Comparison of ENCODE assay signal across 19 cellular contexts in genomic region chr12:86134571-86134970, GRCh38.
A peak's percentile ranks its signal among the peaks of the same experiment; 100 is the strongest.
DNase-seq lines count a peak whose midpoint lies in the region; ATAC-seq, FAIRE-seq and TF ChIP-seq lines count a peak whose summit lies in the region.
"Had no signal": no experiment of that assay in that cellular context is flagged by ENCODE, and none has a peak within 500 bp of the region (broad histone marks: within the 10 kb centered on the region; RNA-seq: fewer than 3 reads in every experiment).

No MANE protein-coding gene starts in this region.

- FAIRE-seq in astrocyte (lab: Jason Lieb, UNC) (no peak), keratinocyte (lab: Jason Lieb, UNC) (peak; percentile 63)
- FAIRE-seq: H1 had no signal

- H3K27me3 ChIP-seq in ACC112 (ENCODE audit: insufficient read depth, low read length) (no peaks in the 10 kb centered on the region), astrocyte (ENCODE audit: insufficient read depth, low read length) (no peaks in the 10 kb centered on the region), keratinocyte (ENCODE audit: control insufficient read depth, extremely low read depth, insufficient read depth, low read length) (no peaks in the 10 kb centered on the region), lower lobe of right lung (ENCODE audit: low read depth) (no peaks in the 10 kb centered on the region)

- H3K4me3 ChIP-seq in ACC112 (ENCODE audit: low read depth, low read length): no peak overlapping the region
- H3K4me3 ChIP-seq in astrocyte (ENCODE audit: insufficient read depth, low read depth, low read length): no peak overlapping the region
- no peak overlapping the region for H3K4me3 ChIP-seq in keratinocyte (ENCODE audit: control insufficient read depth in 2 of 3, extremely low read depth in 1 of 3, insufficient read depth in 2 of 3, low read depth in 1 of 3, low read length in 3 of 3)
- H3K4me3 ChIP-seq in lower leg skin (ENCODE audit: low read depth, poor library complexity, severe bottlenecking): no peak overlapping the region
- H3K4me3 ChIP-seq in lower lobe of right lung: no peak overlapping the region
- H3K4me3 ChIP-seq: lung had no signal

- no peak for ATAC-seq in lower lobe of right lung
- ATAC-seq in GM19351 (IDR thresholded peaks at IDR 0.05; ENCODE audit: unreplicated experiment): no peak
- ATAC-seq: effector memory CD8-positive, alpha-beta T cell had no signal

- H3K27ac ChIP-seq in ACC112 (ENCODE audit: low read depth, low read length) (no peak overlapping the region), astrocyte (ENCODE audit: low read depth, low read length) (no peak overlapping the region), keratinocyte (ENCODE audit: control insufficient read depth, insufficient read depth, low read length) (no peak overlapping the region), lower lobe of right lung (no peak overlapping the region)

- peak overlapping the region; percentile 27 for H3K27ac Mint-ChIP-seq in astrocyte (ENCODE audit: unreplicated experiment)
- H3K27ac Mint-ChIP-seq: CD8-positive, alpha-beta memory T cell; effector memory CD8-positive, alpha-beta T cell; nephron had no signal

- H3K9ac ChIP-seq in astrocyte (ENCODE audit: low read length) (no peak overlapping the region), keratinocyte (ENCODE audit: control insufficient read depth, extremely low read depth, insufficient read depth, low read length) (no peak overlapping the region)

- H4K20me1 ChIP-seq in astrocyte (ENCODE audit: insufficient read depth, low read length) (no peaks in the 10 kb centered on the region), keratinocyte (ENCODE audit: control insufficient read depth, extremely low read depth, insufficient read depth, low read length) (no peaks in the 10 kb centered on the region)

- 48 to 54% methylated on average over 3 of the region's 3 CpGs for WGBS in lower leg skin, 2 donors

- no peaks in the 10 kb centered on the region for H3K9me3 Mint-ChIP-seq in astrocyte (ENCODE audit: unreplicated experiment)
- H3K9me3 Mint-ChIP-seq: nephron had no signal

- TF ChIP-seq POLR2A in lower leg skin (IDR thresholded peaks at IDR 0.05): no peak

- dilution Hi-C loops in keratinocyte (cut with MboI; ENCODE audit: extremely low pct_ligation_motif_present, low sequenced_read_pairs): no loop called here

- no peaks in the 10 kb centered on the region for H3K36me3 ChIP-seq in ACC112 (ENCODE audit: insufficient read depth, low read length)
- no peaks in the 10 kb centered on the region for H3K36me3 ChIP-seq in astrocyte (ENCODE audit: insufficient read depth, low read length)
- no peaks in the 10 kb centered on the region for H3K36me3 ChIP-seq in keratinocyte (ENCODE audit: control insufficient read depth in 2 of 2, extremely low read depth in 1 of 2, insufficient read depth in 2 of 2, low read length in 2 of 2)
- H3K36me3 ChIP-seq in lower lobe of right lung: no peaks in the 10 kb centered on the region

- intact Hi-C loops in lower leg skin (cut with DNase I; ENCODE audit: low total_unique reads): no loop called here
- intact Hi-C loops in lower lobe of right lung (cut with DNase I): no loop called here

- DNase-seq in M059J (ENCODE audit: low read depth) (peak; percentile 56), astrocyte (ENCODE audit: low read depth) (peak; percentile 51), keratinocyte (ENCODE audit: low read depth, low spot score) (no peak), cerebellar nuclear complex (lab: John Stamatoyannopoulos, UW) (no peak), lower leg skin (ENCODE audit: low spot score in 2 of 2) (no peak), lower lobe of right lung (no peak)
- DNase-seq: activated naive CD4-positive, alpha-beta T cell treated with anti-CD3 and anti-CD28 coated beads, Interleukin-2, amount 50 U/mL, for 16 hours; CD8-positive, alpha-beta memory T cell; effector memory CD8-positive, alpha-beta T cell; Kasumi-1; NCI-H1694; NCI-H524 treated with DMSO at 0.1 percent for 48 hours; OCI-M1; SW 1271 had no signal

- H3K9me1 ChIP-seq in keratinocyte (ENCODE audit: control insufficient read depth, extremely low read depth, insufficient read depth, low read length): no peaks in the 10 kb centered on the region

- H3K36me3 Mint-ChIP-seq in astrocyte (ENCODE audit: low read depth, unreplicated experiment): no peaks in the 10 kb centered on the region
- H3K36me3 Mint-ChIP-seq: CD8-positive, alpha-beta memory T cell had no signal

- TF ChIP-seq CTCF in astrocyte (IDR thresholded peaks at IDR 0.05; ENCODE audit: insufficient read depth, low read depth, low read length): no peak
- TF ChIP-seq CTCF in keratinocyte (optimal IDR thresholded peaks at IDR 0.05 in 1 of 3, IDR thresholded peaks at IDR 0.05 in 1 of 3, conservative IDR thresholded peaks at IDR 0.05 in 1 of 3; ENCODE audit: extremely low read depth in 1 of 3, insufficient read depth in 2 of 3, low read length in 3 of 3): no peak
- no peak for TF ChIP-seq CTCF in lower leg skin (IDR thresholded peaks at IDR 0.05)
- TF ChIP-seq CTCF in lower lobe of right lung (IDR thresholded peaks at IDR 0.05): no peak

- H3K9me3 ChIP-seq in astrocyte (ENCODE audit: insufficient read depth, low read depth, low read length) (no peaks in the 10 kb centered on the region), keratinocyte (ENCODE audit: control insufficient read depth, low read depth, low read length) (no peaks in the 10 kb centered on the region), lower lobe of right lung (no peaks in the 10 kb centered on the region)

- no peak overlapping the region for H3K4me3 Mint-ChIP-seq in astrocyte (ENCODE audit: unreplicated experiment)
- H3K4me3 Mint-ChIP-seq: CD8-positive, alpha-beta memory T cell; effector memory CD8-positive, alpha-beta T cell; nephron had no signal

- H3K79me2 ChIP-seq in ACC112 (ENCODE audit: control insufficient read depth, insufficient read depth, low read length, unreplicated experiment) (no peaks in the 10 kb centered on the region), astrocyte (ENCODE audit: insufficient read depth, low read length) (no peaks in the 10 kb centered on the region), keratinocyte (ENCODE audit: control insufficient read depth, insufficient read depth, low read length) (no peaks in the 10 kb centered on the region)

- H3K4me1 ChIP-seq in ACC112 (ENCODE audit: control insufficient read depth, insufficient read depth, low read length, unreplicated experiment) (peaks cover 15% of the 10 kb centered on the region), astrocyte (ENCODE audit: insufficient read depth, low read length) (peaks cover 5% of the 10 kb centered on the region), keratinocyte (ENCODE audit: control insufficient read depth, extremely low read depth, insufficient read depth, low read length) (peaks cover 14% of the 10 kb centered on the region), lower lobe of right lung (no peaks in the 10 kb centered on the region)

- peaks cover 19% of the 10 kb centered on the region for H3K4me1 Mint-ChIP-seq in astrocyte (ENCODE audit: low read depth, unreplicated experiment)
- H3K4me1 Mint-ChIP-seq: CD8-positive, alpha-beta memory T cell; nephron had no signal

- H2AFZ ChIP-seq in ACC112 (ENCODE audit: low read length, unreplicated experiment): peak overlapping the region; percentile 6
- H2AFZ ChIP-seq in astrocyte (ENCODE audit: low read depth, low read length): no peak overlapping the region
- no peak overlapping the region for H2AFZ ChIP-seq in keratinocyte (ENCODE audit: control insufficient read depth, low read length)

- no peaks in the 10 kb centered on the region for H3K27me3 Mint-ChIP-seq in astrocyte (ENCODE audit: low read depth, unreplicated experiment)
- H3K27me3 Mint-ChIP-seq: CD8-positive, alpha-beta memory T cell; effector memory CD8-positive, alpha-beta T cell had no signal

- no peak overlapping the region for H3K4me2 ChIP-seq in astrocyte (ENCODE audit: low read length)
- peak overlapping the region; percentile 16 for H3K4me2 ChIP-seq in keratinocyte (ENCODE audit: control insufficient read depth, extremely low read depth, insufficient read depth, low read depth, low read length)

Comparison
In these comparisons a context has a peak if more than half of its experiments do, and no peak if none do; other contexts are left out.
1. DNase-seq: peak in M059J (single experiment) and astrocyte (single experiment); none in keratinocyte (single experiment), cerebellar nuclear complex (0 of 2), lower leg skin (0 of 2) and lower lobe of right lung (single experiment).